22 cellular contexts compared by ENCODE assay signal in the genomic region with DNA sequence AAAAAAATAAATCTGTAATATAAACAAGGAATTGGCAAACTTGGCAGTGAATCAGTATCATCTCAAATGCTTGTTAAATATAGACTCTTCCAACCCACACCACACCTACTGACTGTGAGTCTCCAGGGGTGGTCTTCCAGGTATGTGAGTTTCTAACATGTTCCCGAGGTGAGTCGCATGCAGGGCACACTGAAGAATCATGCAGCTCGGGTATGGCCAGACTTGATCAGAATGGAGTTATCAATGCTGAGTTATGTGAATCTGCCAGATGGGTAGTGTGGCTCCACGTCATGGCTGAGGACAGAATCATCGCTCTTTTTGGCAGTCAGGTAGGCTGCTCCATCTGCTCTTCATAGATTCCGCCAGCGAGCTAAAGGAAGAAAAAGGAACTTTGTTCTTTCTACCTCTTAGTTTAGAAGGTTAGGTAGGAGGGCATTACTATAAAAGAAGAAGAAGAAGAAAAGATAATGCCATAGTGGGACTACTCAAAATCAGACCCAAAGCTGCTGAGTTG.
DNase-seq lines count a peak whose midpoint lies in the region; ATAC-seq, FAIRE-seq and TF ChIP-seq lines count a peak whose summit lies in the region.
"Had no signal": no experiment of that assay in that cellular context is flagged by ENCODE, and none has a peak within 500 bp of the region (broad histone marks: within the 10 kb centered on the region; RNA-seq: fewer than 3 reads in every experiment).

No MANE protein-coding gene starts in this region.

- FAIRE-seq in H1 (lab: Jason Lieb, UNC): no peak
- no peak for FAIRE-seq in HepG2 (lab: Jason Lieb, UNC)
- FAIRE-seq: A204.1, D721Med, H54 had no signal

- H3K23ac ChIP-seq in H1 (ENCODE audit: insufficient read length): no peak overlapping the region

- H3K9me3 ChIP-seq in H1 (ENCODE audit: insufficient read depth in 2 of 2, low read depth in 1 of 2, low read length in 1 of 2) (no peaks in the 10 kb centered on the region), HepG2 (ENCODE audit: low read length) (no peaks in the 10 kb centered on the region), gastroesophageal sphincter (no peaks in the 10 kb centered on the region)
- H3K9me3 ChIP-seq: BLaER1 had no signal

- H4K5ac ChIP-seq in H1 (ENCODE audit: insufficient read length, low read depth, low read length): no peak overlapping the region

- H3K27me3 ChIP-seq in H1 (replicated peaks in 1 of 4; ENCODE audit: control insufficient read depth in 3 of 4, extremely low read depth in 1 of 4, insufficient read depth in 3 of 4, low read length in 3 of 4) (no peaks in the 10 kb centered on the region), HepG2 (ENCODE audit: control insufficient read depth in 1 of 2, insufficient read depth in 2 of 2, low read length in 2 of 2) (no peaks in the 10 kb centered on the region), gastroesophageal sphincter (no peaks in the 10 kb centered on the region)
- H3K27me3 ChIP-seq: BLaER1 had no signal

- TSS peak; percentile 90 for BruUV-seq in HepG2 (replicated peaks; lab: Mats Ljungman, UMichigan)

- H4K8ac ChIP-seq in H1 (ENCODE audit: extremely low read depth, insufficient read depth, low read length): no peak overlapping the region

- POLR2A ChIA-PET in H1 (lab: Charles Lee; ENCODE audit: partially characterized antibody) (no interaction called here), HepG2 (lab: Yijun Ruan, JAX) (interaction anchor here (2.4 kb wide), 2 partner anchors 24 to 38 kb away, joined by 11 to 14 read pairs; no protein-coding TSS in a partner anchor)

- TF ChIP-seq EP300 in H1 (IDR thresholded peaks at IDR 0.05; ENCODE audit: borderline replicate concordance in 1 of 2, low read depth in 2 of 2, low read length in 2 of 2) (no peak), HepG2 (IDR thresholded peaks at IDR 0.05; ENCODE audit: low read depth in 2 of 2, low read length in 2 of 2) (no peak), HepG2 (CRISPR knock-in tag; IDR thresholded peaks at IDR 0.05; ENCODE audit: borderline replicate concordance) (no peak), gastroesophageal sphincter (IDR thresholded peaks at IDR 0.05) (no peak)

- H3K4me1 ChIP-seq in H1 (replicated peaks in 1 of 4; ENCODE audit: control insufficient read depth in 3 of 4, insufficient read depth in 4 of 4, low read length in 3 of 4) (no peaks in the 10 kb centered on the region), HepG2 (ENCODE audit: insufficient read depth, low read length) (peaks cover 52% of the 10 kb centered on the region), gastroesophageal sphincter (peaks cover 0 to 17% (median 0%) of the 10 kb centered on the region in 3 donors)

- H3K23me2 ChIP-seq in H1 (ENCODE audit: low read depth, low read length): no peaks in the 10 kb centered on the region

- DNase-seq in COR-L47 (lab: John Stamatoyannopoulos, UW) (peak; percentile 38), NCI-H446 (lab: John Stamatoyannopoulos, UW) (peak; percentile 65 to 90), H1 (ENCODE audit: low read depth in 1 of 2, low spot score in 2 of 2) (no peak), HepG2 (ENCODE audit: low spot score) (no peak), NCI-H146 treated with DMSO at 0.1 percent for 48 hours (lab: John Stamatoyannopoulos, UW; ENCODE audit: unreplicated experiment) (no peak), OCI-M2 (lab: John Stamatoyannopoulos, UW; ENCODE audit: unreplicated experiment) (no peak)
- no peak for DNase-seq in stimulated activated CD4-positive, alpha-beta T cell treated with anti-CD3 and anti-CD28 coated beads, Interleukin-15, amount 100 ng/mL, for 24 hours
- DNase-seq: CD4-positive, alpha-beta memory T cell; DMS79 treated with DMSO at 0.1 percent for 48 hours; IMR-90; Karpas-422; NCI-H1092 treated with DMSO at 0.1 percent for 48 hours; NCI-H2107; NCI-H524; SW 1271 had no signal

- TF ChIP-seq CTCF in H1 (IDR thresholded peaks at IDR 0.05; ENCODE audit: control extremely low read depth in 1 of 3, insufficient read depth in 1 of 3, low read depth in 1 of 3, low read length in 3 of 3) (no peak), HepG2 (CRISPR knock-in tag; IDR thresholded peaks at IDR 0.05) (no peak), gastroesophageal sphincter (IDR thresholded peaks at IDR 0.05) (no peak)

- H3K18ac ChIP-seq in H1 (ENCODE audit: extremely low read depth, low read length): no peak overlapping the region

- H4K20me1 ChIP-seq in H1 (replicated peaks in 1 of 2; ENCODE audit: control insufficient read depth in 1 of 2, insufficient read depth in 2 of 2, low read length in 2 of 2): no peaks in the 10 kb centered on the region
- H4K20me1 ChIP-seq in HepG2 (ENCODE audit: insufficient read depth, low read length): no peaks in the 10 kb centered on the region
- H4K20me1 ChIP-seq: BLaER1 had no signal

- H3K14ac ChIP-seq in H1 (ENCODE audit: insufficient read length): no peak overlapping the region

- H3K36me3 ChIP-seq in H1 (ENCODE audit: control insufficient read depth in 2 of 4, insufficient read depth in 4 of 4, low read length in 3 of 4) (no peaks in the 10 kb centered on the region), HepG2 (replicated peaks in 1 of 2; ENCODE audit: control insufficient read depth in 1 of 2, insufficient read depth in 2 of 2, low read length in 2 of 2) (no peaks in the 10 kb centered on the region), gastroesophageal sphincter (no peaks in the 10 kb centered on the region)
- H3K36me3 ChIP-seq: BLaER1 had no signal

- no peak overlapping the region for H3K4me3 ChIP-seq in H1 (ENCODE audit: extremely low read depth in 1 of 4, insufficient read depth in 2 of 4, low read depth in 3 of 4, low read length in 4 of 4)
- H3K4me3 ChIP-seq in HepG2 (replicated peaks in 1 of 3; ENCODE audit: insufficient read depth in 1 of 3, low read depth in 2 of 3, low read length in 3 of 3): no peak overlapping the region
- H3K4me3 ChIP-seq in gastroesophageal sphincter: no peak overlapping the region
- H3K4me3 ChIP-seq: BLaER1 had no signal

- H3K9ac ChIP-seq in H1 (replicated peaks in 1 of 4; ENCODE audit: extremely low read depth in 1 of 4, low read depth in 3 of 4, low read length in 3 of 4) (no peak overlapping the region), HepG2 (ENCODE audit: insufficient read depth, low read depth, low read length) (peak overlapping the region; percentile 64)
- H3K9ac ChIP-seq: BLaER1 had no signal

- no peak overlapping the region for H2BK5ac ChIP-seq in H1 (ENCODE audit: low read depth, low read length)

- H2AFZ ChIP-seq in H1 (ENCODE audit: low read length): 0 out of 2 replicates have a peak overlapping the region, but pooled peaks have one; percentile 25
- H2AFZ ChIP-seq in HepG2 (ENCODE audit: low read length): peak overlapping the region; percentile 20

- no peak overlapping the region for H3K27ac ChIP-seq in H1 (ENCODE audit: low read depth, low read length)
- peak overlapping the region; percentile 89 for H3K27ac ChIP-seq in HepG2 (ENCODE audit: extremely low read length, insufficient read depth, low read length)
- no peak overlapping the region for H3K27ac ChIP-seq in gastroesophageal sphincter
- H3K27ac ChIP-seq: BLaER1, HL-60 had no signal

- no peak overlapping the region for H2BK15ac ChIP-seq in H1 (ENCODE audit: low read length)

- no peak overlapping the region for H2BK12ac ChIP-seq in H1 (ENCODE audit: low read depth, low read length)

- H3K4me2 ChIP-seq in H1 (ENCODE audit: insufficient read depth in 1 of 2, low read depth in 2 of 2, low read length in 2 of 2) (no peak overlapping the region), HepG2 (ENCODE audit: low read depth, low read length) (peak overlapping the region; percentile 61)
- H3K4me2 ChIP-seq: BLaER1 had no signal

- no peak for TF ChIP-seq POLR2A in H1 (IDR thresholded peaks at IDR 0.05; ENCODE audit: control extremely low read depth in 1 of 2, low read depth in 2 of 2, low read length in 2 of 2)
- no peak for TF ChIP-seq POLR2A in HepG2 (IDR thresholded peaks at IDR 0.05; ENCODE audit: insufficient read depth in 1 of 2, low read depth in 2 of 2, low read length in 2 of 2)
- no peak for TF ChIP-seq POLR2A in gastroesophageal sphincter (IDR thresholded peaks at IDR 0.05)

- H3K79me1 ChIP-seq in H1 (ENCODE audit: low read depth, low read length): no peaks in the 10 kb centered on the region

- H3K56ac ChIP-seq in H1 (replicated peaks; ENCODE audit: insufficient read length, low read depth, low read length): no peak overlapping the region

- no peak overlapping the region for H4K91ac ChIP-seq in H1 (replicated peaks; ENCODE audit: insufficient read length, low read length)

- CTCF ChIA-PET in H1 (lab: Charles Lee; ENCODE audit: partially characterized antibody) (no interaction called here), HepG2 (lab: Yijun Ruan, JAX; ENCODE audit: low intra/inter-chr PET ratio, low total read pairs) (no interaction called here)

- ATAC-seq in HepG2 (peak; percentile 11; the same call in 2 of the 3 replicates), gastroesophageal sphincter (no peak)
- ATAC-seq: Panc1 had no signal

- H2BK20ac ChIP-seq in H1 (ENCODE audit: low read length): no peak overlapping the region

- no peaks in the 10 kb centered on the region for H3K79me2 ChIP-seq in H1 (ENCODE audit: control insufficient read depth in 1 of 2, insufficient read depth in 2 of 2, low read length in 2 of 2)
- no peaks in the 10 kb centered on the region for H3K79me2 ChIP-seq in HepG2 (ENCODE audit: insufficient read depth, low read length)

- no peak overlapping the region for H2AK5ac ChIP-seq in H1 (ENCODE audit: low read depth, low read length)

- no peak overlapping the region for H3K4ac ChIP-seq in H1 (replicated peaks; ENCODE audit: insufficient read length, low read depth, low read length)

- in situ Hi-C loops in HepG2 (cut with HindIII; ENCODE audit: extremely low pct_ligation_motif_present, low pct_unique_long_range_greater_than_20kb): no loop called here

- intact Hi-C loops in HepG2 (cut with micrococcal nuclease; ENCODE audit: unreplicated experiment): loop anchor here (1.0 to 5.0 kb wide), 4 partner anchors 24 to 118 kb away; no protein-coding TSS in a partner anchor

- TF ChIP-seq RAD21 in H1 (IDR thresholded peaks at IDR 0.05 in 1 of 2, conservative IDR thresholded peaks at IDR 0.05 in 1 of 2; ENCODE audit: low read depth in 2 of 2, low read length in 2 of 2): no peak
- TF ChIP-seq RAD21 in HepG2 (CRISPR knock-in tag; IDR thresholded peaks at IDR 0.05): no peak

- H2BK120ac ChIP-seq in H1 (replicated peaks; ENCODE audit: low read depth, low read length): no peak overlapping the region

- WGBS in H1 (ENCODE audit: extremely low coverage in 1 of 2, insufficient coverage in 1 of 2, insufficient read length in 1 of 2, insufficient replicate concordance in 2 of 2, low coverage in 1 of 2, low lambda C conversion rate in 2 of 2, missing lambda C conversion rate in 1 of 2), 2 experiments: 91% methylated on average over 7 of the region's 7 CpGs; no CpG with 5 or more reads in 1 of the 2 experiments
- WGBS in HepG2 (ENCODE audit: low lambda C conversion rate): over 99% methylated on average over 7 of the region's 7 CpGs
- 75 to 93% methylated on average over 4 to 7 of the region's 7 CpGs for WGBS in gastroesophageal sphincter (ENCODE audit: low coverage in 1 of 2), 2 donors

TF ChIP-seq in H1, 55 proteins besides CTCF, POLR2A, EP300 and RAD21:
- TF ChIP-seq SIRT6 (IDR thresholded peaks at IDR 0.05; ENCODE audit: low read length): no peak

TF ChIP-seq in HepG2, 621 proteins besides CTCF, POLR2A, EP300 and RAD21 (continues in another document):
- no peak for TF ChIP-seq NRL (CRISPR knock-in tag; IDR thresholded peaks at IDR 0.05; ENCODE audit: borderline replicate concordance)
- no peak for TF ChIP-seq ZBTB8A (CRISPR knock-in tag; IDR thresholded peaks at IDR 0.05; ENCODE audit: borderline replicate concordance, low read depth)

Comparison
In these comparisons a context has a peak if more than half of its experiments do, and no peak if none do; other contexts are left out.
1. DNase-seq: peak in COR-L47 (single experiment) and NCI-H446 (2 of 2); none in H1 (0 of 2), HepG2 (single experiment), NCI-H146 treated with DMSO at 0.1 percent for 48 hours (single experiment), OCI-M2 (single experiment) and stimulated activated CD4-positive, alpha-beta T cell treated with anti-CD3 and anti-CD28 coated beads, Interleukin-15, amount 100 ng/mL, for 24 hours (single experiment).